Comparison of ENCODE assay signal across 8 cellular contexts in the genomic region with DNA sequence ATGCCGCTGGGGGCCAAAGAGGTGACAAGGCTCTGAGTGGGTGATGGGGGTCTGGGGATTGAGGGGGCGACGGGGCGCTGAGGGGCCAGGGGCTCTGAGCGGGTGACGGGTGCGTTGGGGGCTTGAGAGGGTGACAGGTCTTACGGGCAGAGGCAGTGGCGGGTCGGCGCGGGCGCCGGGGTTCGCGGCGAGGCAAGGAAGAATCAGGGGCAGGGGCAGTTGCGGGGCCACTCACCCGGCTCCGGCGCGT. TPM values are rescaled to one million over a fixed set of nuclear protein-coding genes. Genes with fewer than 3 reads are reported as not detected.
A peak's percentile ranks its signal among the peaks of the same experiment; 100 is the strongest.
DNase-seq lines count a peak whose midpoint lies in the region; ATAC-seq, FAIRE-seq and TF ChIP-seq lines count a peak whose summit lies in the region.

No MANE protein-coding gene starts in this region.

- TF ChIP-seq CTCF in NB4 (IDR thresholded peaks at IDR 0.05; ENCODE audit: low read depth, low read length) = no peak

- peak overlapping the region; percentile 82 for H3K27ac ChIP-seq in CD4-positive, alpha-beta memory T cell (ENCODE audit: low read depth, low read length)

- H3K4me3 ChIP-seq in CD4-positive, alpha-beta memory T cell (ENCODE audit: low read length in 2 of 2) = peak overlapping the region; percentile 76 to 92
- H3K4me3 ChIP-seq in NB4 (ENCODE audit: low read depth, low read length) (peak overlapping the region; percentile 75), neuron (ENCODE audit: low read length) (peak overlapping the region; percentile 77)

- H3K4me3 Mint-ChIP-seq in CD4-positive, alpha-beta memory T cell = peak overlapping the region; percentile 90 to 98 (median 95)
- H3K4me3 Mint-ChIP-seq in effector memory CD8-positive, alpha-beta T cell = peak overlapping the region; percentile 86 to 94

- CTCF ChIA-PET in CD4-positive, alpha-beta memory T cell (lab: Charles Lee; ENCODE audit: partially characterized antibody) = interaction anchor here (1.4 kb wide), 1 partner anchor 26 kb away, joined by 3 read pairs; no protein-coding TSS in a partner anchor

- peaks cover 19 to 27% of the 10 kb centered on the region in 2 donors for H3K9me3 ChIP-seq in CD4-positive, alpha-beta memory T cell (ENCODE audit: control insufficient read depth in 1 of 2, low read length in 2 of 2)
- peaks cover 36% of the 10 kb centered on the region for H3K9me3 ChIP-seq in neuron (ENCODE audit: low read length)

- peak overlapping the region; percentile 96 to 98 (median 96) for H3K27ac Mint-ChIP-seq in CD4-positive, alpha-beta memory T cell
- peak overlapping the region; percentile 98 to 100 for H3K27ac Mint-ChIP-seq in effector memory CD8-positive, alpha-beta T cell

- peaks cover 70% of the 10 kb centered on the region for H3K4me1 ChIP-seq in CD4-positive, alpha-beta memory T cell (ENCODE audit: insufficient read depth, low read length)
- H3K4me1 ChIP-seq in neuron (ENCODE audit: insufficient read depth, low read length) = peaks cover 26% of the 10 kb centered on the region

- H3K9me3 Mint-ChIP-seq in CD4-positive, alpha-beta memory T cell = peaks cover 2 to 45% (median 41%) of the 10 kb centered on the region in 8 donors
- peaks cover 5 to 13% of the 10 kb centered on the region in 2 donors for H3K9me3 Mint-ChIP-seq in effector memory CD8-positive, alpha-beta T cell

- intact Hi-C loops in CD4-positive, alpha-beta memory T cell (cut with micrococcal nuclease) = loop anchor here (1.0 to 2.0 kb wide), 5 partner anchors 41 to 638 kb away; a partner anchor contains a TSS

- H3K27me3 Mint-ChIP-seq in CD4-positive, alpha-beta memory T cell = peaks cover 0 to 1% of the 10 kb centered on the region in 2 donors
- no peaks in the 10 kb centered on the region for H3K27me3 Mint-ChIP-seq in effector memory CD8-positive, alpha-beta T cell

- H3K4me1 Mint-ChIP-seq in CD4-positive, alpha-beta memory T cell = peaks cover 47 to 82% (median 61%) of the 10 kb centered on the region in 4 donors
- H3K4me1 Mint-ChIP-seq in effector memory CD8-positive, alpha-beta T cell (ENCODE audit: low read depth in 2 of 2) = peaks cover 54 to 64% of the 10 kb centered on the region in 2 donors

- peak overlapping the region; percentile 84 for H2AFZ ChIP-seq in neuron (ENCODE audit: low read depth, low read length)

- H3K36me3 Mint-ChIP-seq in CD4-positive, alpha-beta memory T cell = peaks cover 53 to 75% of the 10 kb centered on the region in 2 donors
- peaks cover 90% of the 10 kb centered on the region for H3K36me3 Mint-ChIP-seq in effector memory CD8-positive, alpha-beta T cell (ENCODE audit: insufficient read depth)

- no peaks in the 10 kb centered on the region for H3K27me3 ChIP-seq in CD4-positive, alpha-beta memory T cell (ENCODE audit: insufficient read depth, low read length)
- H3K27me3 ChIP-seq in neuron (ENCODE audit: insufficient read depth, low read length) = no peaks in the 10 kb centered on the region

- POLR2A ChIA-PET in CD4-positive, alpha-beta memory T cell (lab: Charles Lee; ENCODE audit: partially characterized antibody) = interaction anchor here (0.6 to 8.0 kb wide), 16 partner anchors 10 to 231 kb away, joined by 3 to 108 read pairs (median 11); a partner anchor contains a TSS

- no peak for FAIRE-seq in RCC 7860 (lab: Jason Lieb, UNC)

- no peak for TF ChIP-seq POLR2A in NB4 (IDR thresholded peaks at IDR 0.05; ENCODE audit: extremely low read depth, insufficient read length)

- H3K36me3 ChIP-seq in CD4-positive, alpha-beta memory T cell (ENCODE audit: insufficient read depth, low read length) = peaks cover 51% of the 10 kb centered on the region
- peaks cover 53% of the 10 kb centered on the region for H3K36me3 ChIP-seq in neuron (ENCODE audit: insufficient read depth, low read length)

- DNase-seq in CD4-positive, alpha-beta memory T cell = no peak
- DNase-seq in NB4 (ENCODE audit: low read depth) = no peak
- no peak for DNase-seq in effector memory CD8-positive, alpha-beta T cell
- DNase-seq in RCC 7860 (ENCODE audit: low spot score) = no peak
- no peak for DNase-seq in NCI-H187 treated with DMSO at 0.1 percent for 48 hours (lab: John Stamatoyannopoulos, UW)
- DNase-seq in stimulated activated CD4-positive, alpha-beta T cell treated with anti-CD3 and anti-CD28 coated beads, Interleukin-1b, Interleukin-23, amount 100 ng/mL, for 48 hours = no peak

- ATAC-seq in effector memory CD8-positive, alpha-beta T cell (replicated peaks) = no peak
- ATAC-seq in HG02884 (IDR thresholded peaks at IDR 0.05; ENCODE audit: unreplicated experiment) = no peak

RNA-seq across cellular contexts. Expression of a gene that starts 0.1 kb away (rescaled TPM):
- 10 to 100 TPM; 73.8 to 78.4 TPM for total RNA-seq in CD4-positive, alpha-beta memory T cell
- 10 to 100 TPM; 30.8 to 88.8 TPM for polyA plus RNA-seq in CD4-positive, alpha-beta memory T cell

RNA-seq across cellular contexts. Expression of a gene that starts 58.5 kb away (rescaled TPM):
- total RNA-seq in CD4-positive, alpha-beta memory T cell = 10 to 100 TPM; 60.3 to 60.4 TPM
- 10 to 100 TPM; 21.6 to 47.1 TPM for polyA plus RNA-seq in CD4-positive, alpha-beta memory T cell
